ENCODE assay signal across 12 cellular contexts in the genomic region with DNA sequence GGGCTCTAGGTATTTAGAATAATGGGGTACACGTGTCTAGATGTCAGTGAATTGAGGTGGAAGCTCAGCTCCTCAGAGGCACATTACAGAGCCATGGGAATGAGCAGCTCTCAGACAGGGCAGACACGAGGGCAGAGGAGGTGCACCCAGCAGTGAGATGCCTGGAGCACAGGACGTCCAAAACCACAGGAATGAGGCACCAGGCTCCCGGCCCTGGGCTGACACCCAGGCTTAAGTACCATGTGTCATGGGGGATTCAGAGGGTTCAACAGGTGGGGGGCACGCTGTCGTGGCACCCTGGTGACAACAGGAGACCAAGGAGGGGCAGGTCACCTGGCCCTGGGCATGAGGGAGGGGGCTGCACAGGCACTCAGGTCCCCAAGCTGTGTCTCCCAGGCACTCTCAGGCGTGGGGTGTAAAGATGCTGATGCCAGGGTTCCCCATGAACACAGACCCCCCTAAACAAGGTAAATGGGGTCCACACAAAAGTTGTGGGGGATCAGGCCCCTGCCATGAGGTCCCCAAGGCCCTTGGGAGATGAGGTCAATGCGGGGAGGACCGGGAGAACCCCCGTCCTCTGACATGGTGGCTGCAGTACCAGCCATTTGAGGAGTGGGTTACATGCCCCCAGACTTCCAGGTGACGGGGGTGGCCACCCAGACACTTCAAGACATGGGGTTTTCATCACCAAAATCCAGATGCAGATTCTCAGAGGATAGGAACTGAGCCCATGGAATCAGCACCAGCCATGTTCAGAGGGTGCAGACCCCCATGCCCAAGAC. TPM values are rescaled to one million over a fixed set of nuclear protein-coding genes. Genes with fewer than 3 reads are reported as not detected.
DNase-seq lines count a peak whose midpoint lies in the region; ATAC-seq, FAIRE-seq and TF ChIP-seq lines count a peak whose summit lies in the region.
"Had no signal": no experiment of that assay in that cellular context is flagged by ENCODE, and none has a peak within 500 bp of the region (broad histone marks: within the 10 kb centered on the region; RNA-seq: fewer than 3 reads in every experiment).

No MANE protein-coding gene starts in this region.

- no peak for ATAC-seq in activated CD8-positive, alpha-beta T cell treated with anti-CD3 and anti-CD28 coated beads, Interleukin-2, amount 10 ng/mL, durations not matched to agents 7 days and 5 days
- no peak for ATAC-seq in activated CD8-positive, alpha-beta T cell treated with anti-CD3 and anti-CD28 coated beads for 36 hours
- ATAC-seq in HG02870 (IDR thresholded peaks at IDR 0.05; ENCODE audit: unreplicated experiment), result no peak

- DNase-seq in activated CD8-positive, alpha-beta T cell treated with anti-CD3 and anti-CD28 coated beads, Interleukin-2, amount 10 ng/mL, durations not matched to agents 7 days and 5 days, result peak; percentile 18
- no peak for DNase-seq in activated CD8-positive, alpha-beta T cell treated with anti-CD3 and anti-CD28 coated beads for 36 hours
- DNase-seq in amniotic epithelial cell (ENCODE audit: low read depth) (peak; percentile 28), keratinocyte (ENCODE audit: low read depth, low spot score) (no peak), urothelium cell line (ENCODE audit: low spot score) (peak; percentile 86), CD1c-positive myeloid dendritic cell (ENCODE audit: extremely low spot score) (no peak)
- no peak for DNase-seq in central memory CD4-positive, alpha-beta T cell
- DNase-seq: NCI-H1105 had no signal

- H3K36me3 Mint-ChIP-seq in activated CD8-positive, alpha-beta T cell treated with anti-CD3 and anti-CD28 coated beads, Interleukin-2, amount 10 ng/mL, durations not matched to agents 7 days and 5 days (ENCODE audit: low read depth), result no peaks in the 10 kb centered on the region
- H3K36me3 Mint-ChIP-seq in activated CD8-positive, alpha-beta T cell treated with anti-CD3 and anti-CD28 coated beads for 36 hours (ENCODE audit: low read depth), result no peaks in the 10 kb centered on the region

- POLR2A ChIA-PET in activated CD8-positive, alpha-beta T cell treated with anti-CD3 and anti-CD28 coated beads, Interleukin-2, amount 10 ng/mL, durations not matched to agents 7 days and 5 days (lab: Charles Lee), result no interaction called here
- POLR2A ChIA-PET in activated CD8-positive, alpha-beta T cell treated with anti-CD3 and anti-CD28 coated beads for 36 hours (lab: Charles Lee), result no interaction called here

- FAIRE-seq in keratinocyte (lab: Jason Lieb, UNC), result peak; percentile 99
- FAIRE-seq in urothelium cell line (lab: Jason Lieb, UNC), result no peak
- FAIRE-seq: A204.1 had no signal

- no peaks in the 10 kb centered on the region for H3K4me1 Mint-ChIP-seq in activated CD8-positive, alpha-beta T cell treated with anti-CD3 and anti-CD28 coated beads, Interleukin-2, amount 10 ng/mL, durations not matched to agents 7 days and 5 days (ENCODE audit: low read depth)
- H3K4me1 Mint-ChIP-seq in activated CD8-positive, alpha-beta T cell treated with anti-CD3 and anti-CD28 coated beads for 36 hours (ENCODE audit: low read depth), result no peaks in the 10 kb centered on the region

- peaks cover 4% of the 10 kb centered on the region for H3K27me3 Mint-ChIP-seq in activated CD8-positive, alpha-beta T cell treated with anti-CD3 and anti-CD28 coated beads, Interleukin-2, amount 10 ng/mL, durations not matched to agents 7 days and 5 days (ENCODE audit: low read depth)
- H3K27me3 Mint-ChIP-seq in activated CD8-positive, alpha-beta T cell treated with anti-CD3 and anti-CD28 coated beads for 36 hours, result no peaks in the 10 kb centered on the region

- H3K79me2 ChIP-seq in keratinocyte (ENCODE audit: control insufficient read depth, insufficient read depth, low read length), result no peaks in the 10 kb centered on the region

- no peak overlapping the region for H2AFZ ChIP-seq in keratinocyte (ENCODE audit: control insufficient read depth, low read length)

- no peak overlapping the region for H3K4me3 ChIP-seq in keratinocyte (ENCODE audit: control insufficient read depth in 2 of 3, extremely low read depth in 1 of 3, insufficient read depth in 2 of 3, low read depth in 1 of 3, low read length in 3 of 3)
- H3K4me3 ChIP-seq: suprapubic skin had no signal

- no peaks in the 10 kb centered on the region for H3K27me3 ChIP-seq in keratinocyte (ENCODE audit: control insufficient read depth, extremely low read depth, insufficient read depth, low read length)
- H3K27me3 ChIP-seq: suprapubic skin had no signal

- peak overlapping the region; percentile 2 for H3K4me2 ChIP-seq in keratinocyte (ENCODE audit: control insufficient read depth, extremely low read depth, insufficient read depth, low read depth, low read length)

- H3K27ac Mint-ChIP-seq in activated CD8-positive, alpha-beta T cell treated with anti-CD3 and anti-CD28 coated beads, Interleukin-2, amount 10 ng/mL, durations not matched to agents 7 days and 5 days, result peak overlapping the region; percentile 0
- no peak overlapping the region for H3K27ac Mint-ChIP-seq in activated CD8-positive, alpha-beta T cell treated with anti-CD3 and anti-CD28 coated beads for 36 hours

- intact Hi-C loops in activated CD8-positive, alpha-beta T cell treated with anti-CD3 and anti-CD28 coated beads for 36 hours (cut with micrococcal nuclease), result loop anchor here (5.0 kb wide), 1 partner anchor 177 kb away; no protein-coding TSS in a partner anchor

- no peaks in the 10 kb centered on the region for H3K36me3 ChIP-seq in keratinocyte (ENCODE audit: control insufficient read depth in 2 of 2, extremely low read depth in 1 of 2, insufficient read depth in 2 of 2, low read length in 2 of 2)
- H3K36me3 ChIP-seq: suprapubic skin had no signal

- CTCF ChIA-PET in activated CD8-positive, alpha-beta T cell treated with anti-CD3 and anti-CD28 coated beads, Interleukin-2, amount 10 ng/mL, durations not matched to agents 7 days and 5 days (lab: Charles Lee), result interaction anchor here (1.0 to 8.5 kb wide), 2 partner anchors 136 to 322 kb away, joined by 3 to 311 read pairs; no protein-coding TSS in a partner anchor
- CTCF ChIA-PET in activated CD8-positive, alpha-beta T cell treated with anti-CD3 and anti-CD28 coated beads for 36 hours (lab: Charles Lee), result interaction anchor here (1.3 to 7.8 kb wide), 5 partner anchors 128 to 175 kb away, joined by 3 to 336 read pairs (median 24); no protein-coding TSS in a partner anchor

- H3K27ac ChIP-seq in keratinocyte (ENCODE audit: control insufficient read depth, insufficient read depth, low read length), result peak overlapping the region; percentile 7

- H3K9me3 Mint-ChIP-seq in activated CD8-positive, alpha-beta T cell treated with anti-CD3 and anti-CD28 coated beads, Interleukin-2, amount 10 ng/mL, durations not matched to agents 7 days and 5 days (ENCODE audit: insufficient read depth), result no peaks in the 10 kb centered on the region
- no peaks in the 10 kb centered on the region for H3K9me3 Mint-ChIP-seq in activated CD8-positive, alpha-beta T cell treated with anti-CD3 and anti-CD28 coated beads for 36 hours

- H3K9ac ChIP-seq in keratinocyte (ENCODE audit: control insufficient read depth, extremely low read depth, insufficient read depth, low read length), result peak overlapping the region; percentile 20

- peaks cover 75% of the 10 kb centered on the region for H3K4me1 ChIP-seq in keratinocyte (ENCODE audit: control insufficient read depth, extremely low read depth, insufficient read depth, low read length)

- no peaks in the 10 kb centered on the region for H3K9me3 ChIP-seq in keratinocyte (ENCODE audit: control insufficient read depth, low read depth, low read length)
- H3K9me3 ChIP-seq: suprapubic skin had no signal

- dilution Hi-C loops in keratinocyte (cut with MboI; ENCODE audit: extremely low pct_ligation_motif_present, low sequenced_read_pairs), result no loop called here

- no peak for TF ChIP-seq CTCF in activated CD8-positive, alpha-beta T cell treated with anti-CD3 and anti-CD28 coated beads for 36 hours (IDR thresholded peaks at IDR 0.05)
- TF ChIP-seq CTCF in keratinocyte (optimal IDR thresholded peaks at IDR 0.05 in 1 of 3, IDR thresholded peaks at IDR 0.05 in 1 of 3, conservative IDR thresholded peaks at IDR 0.05 in 1 of 3; ENCODE audit: extremely low read depth in 1 of 3, insufficient read depth in 2 of 3, low read length in 3 of 3), result no peak

- H4K20me1 ChIP-seq in keratinocyte (ENCODE audit: control insufficient read depth, extremely low read depth, insufficient read depth, low read length), result no peaks in the 10 kb centered on the region

- H3K9me1 ChIP-seq in keratinocyte (ENCODE audit: control insufficient read depth, extremely low read depth, insufficient read depth, low read length), result peaks cover 2% of the 10 kb centered on the region

- no peak overlapping the region for H3K4me3 Mint-ChIP-seq in activated CD8-positive, alpha-beta T cell treated with anti-CD3 and anti-CD28 coated beads, Interleukin-2, amount 10 ng/mL, durations not matched to agents 7 days and 5 days
- no peak overlapping the region for H3K4me3 Mint-ChIP-seq in activated CD8-positive, alpha-beta T cell treated with anti-CD3 and anti-CD28 coated beads for 36 hours

RNA-seq across cellular contexts. Expression of a gene that starts 5.6 kb away (rescaled TPM):
- total RNA-seq in activated CD8-positive, alpha-beta T cell treated with anti-CD3 and anti-CD28 coated beads, Interleukin-2, amount 10 ng/mL, durations not matched to agents 7 days and 5 days, result not detected
- total RNA-seq in activated CD8-positive, alpha-beta T cell treated with anti-CD3 and anti-CD28 coated beads for 36 hours, result not detected
- polyA plus RNA-seq in keratinocyte, result 19.3 to 26.4 TPM (median 22.3 TPM) in 3 replicates
- polyA plus RNA-seq in keratinocyte (2011; ENCODE audit: low read depth), result 3.6 TPM
- 3.3 and 14.1 TPM in 2 replicates for polyA plus RNA-seq in keratinocyte (2011; cell fraction: cytosol; rRNA removed)
- 54.7 and 109 TPM in 2 replicates for polyA plus RNA-seq in keratinocyte (2011; cell fraction: nucleus; rRNA removed)
- 15.5 and 30.9 TPM in 2 replicates for polyA plus RNA-seq in keratinocyte (2012; ENCODE audit: low replicate concordance)
- polyA minus RNA-seq in keratinocyte, result 2.3 to 3.8 TPM (median 2.6 TPM) in 3 replicates
- 17.8 TPM for polyA minus RNA-seq in keratinocyte (2011; cell fraction: cytosol; rRNA and poly(A)+ RNA removed)
- 11.1 and 15.5 TPM in 2 replicates for polyA minus RNA-seq in keratinocyte (2011; cell fraction: nucleus; rRNA and poly(A)+ RNA removed)
- total RNA-seq: glomerular endothelial cell had no signal

RNA-seq across cellular contexts. Expression of a gene that starts 9.6 kb away (rescaled TPM):
- under 1 TPM in 1 of 2 experiments, not detected in 1; 0.50 TPM for total RNA-seq in activated CD8-positive, alpha-beta T cell treated with anti-CD3 and anti-CD28 coated beads, Interleukin-2, amount 10 ng/mL, durations not matched to agents 7 days and 5 days
- total RNA-seq in activated CD8-positive, alpha-beta T cell treated with anti-CD3 and anti-CD28 coated beads for 36 hours, result under 1 TPM in 1 of 2 experiments, not detected in 1; 0.92 TPM
- 7.5 to 10.7 TPM (median 9.4 TPM) in 3 replicates for polyA plus RNA-seq in keratinocyte
- polyA plus RNA-seq in keratinocyte (2011; ENCODE audit: low read depth), result 13.2 TPM
- 0.74 and 1.1 TPM in 2 replicates for polyA plus RNA-seq in keratinocyte (2011; cell fraction: cytosol; rRNA removed)
- polyA plus RNA-seq in keratinocyte (2011; cell fraction: nucleus; rRNA removed), result 54.0 and 64.5 TPM in 2 replicates
- 8.1 and 11.6 TPM in 2 replicates for polyA plus RNA-seq in keratinocyte (2012; ENCODE audit: low replicate concordance)
- 0.36 to 0.99 TPM in 2 of 3 replicates, not detected in the other for polyA minus RNA-seq in keratinocyte
- not detected for polyA minus RNA-seq in keratinocyte (2011; cell fraction: cytosol; rRNA and poly(A)+ RNA removed)
- polyA minus RNA-seq in keratinocyte (2011; cell fraction: nucleus; rRNA and poly(A)+ RNA removed), result 2.6 and 3.0 TPM in 2 replicates
- total RNA-seq: glomerular endothelial cell had no signal

RNA-seq across cellular contexts. Expression of a gene that starts 23.7 kb away (rescaled TPM):
- 100 to 1,000 TPM; 463 to 477 TPM for total RNA-seq in activated CD8-positive, alpha-beta T cell treated with anti-CD3 and anti-CD28 coated beads, Interleukin-2, amount 10 ng/mL, durations not matched to agents 7 days and 5 days
- 100 to 1,000 TPM; 247 to 251 TPM for total RNA-seq in activated CD8-positive, alpha-beta T cell treated with anti-CD3 and anti-CD28 coated beads for 36 hours
- polyA plus RNA-seq in keratinocyte, result 0.94 to 1.5 TPM (median 0.95 TPM) in 3 replicates
- polyA plus RNA-seq in keratinocyte (2011; ENCODE audit: low read depth), result 6.8 TPM
- 0.24 and 1.1 TPM in 2 replicates for polyA plus RNA-seq in keratinocyte (2011; cell fraction: cytosol; rRNA removed)
- polyA plus RNA-seq in keratinocyte (2011; cell fraction: nucleus; rRNA removed), result 0.31 and 0.36 TPM in 2 replicates
- polyA plus RNA-seq in keratinocyte (2012; ENCODE audit: low replicate concordance), result 0.38 and 1.1 TPM in 2 replicates
- polyA minus RNA-seq in keratinocyte, result 0.16 to 1.0 TPM (median 0.74 TPM) in 3 replicates
- not detected for polyA minus RNA-seq in keratinocyte (2011; cell fraction: cytosol; rRNA and poly(A)+ RNA removed)
- polyA minus RNA-seq in keratinocyte (2011; cell fraction: nucleus; rRNA and poly(A)+ RNA removed), result not detected in 2 replicates

Comparison
In these comparisons a context has a peak if more than half of its experiments do, and no peak if none do; other contexts are left out.
1. DNase-seq: peak in activated CD8-positive, alpha-beta T cell treated with anti-CD3 and anti-CD28 coated beads, Interleukin-2, amount 10 ng/mL, durations not matched to agents 7 days and 5 days (single experiment), amniotic epithelial cell (single experiment) and urothelium cell line (single experiment); none in activated CD8-positive, alpha-beta T cell treated with anti-CD3 and anti-CD28 coated beads for 36 hours (single experiment), keratinocyte (single experiment), central memory CD4-positive, alpha-beta T cell (single experiment) and CD1c-positive myeloid dendritic cell (single experiment).